8 cellular contexts compared by ENCODE assay signal in genomic region chr9:98791147-98792095, GRCh38. TPM values are rescaled to one million over a fixed set of nuclear protein-coding genes. Genes with fewer than 3 reads are reported as not detected.
DNase-seq lines count a peak whose midpoint lies in the region; ATAC-seq, FAIRE-seq and TF ChIP-seq lines count a peak whose summit lies in the region.

No MANE protein-coding gene starts in this region.

- peak; percentile 28 for DNase-seq in NK-92 treated with Interleukin-12 subunit alpha and Interleukin-12 subunit beta, amount 100 ng/mL, for 24 hours (lab: John Stamatoyannopoulos, UW)
- no peak for DNase-seq in NK-92 (lab: John Stamatoyannopoulos, UW; ENCODE audit: unreplicated experiment)
- DNase-seq in HK-2 (ENCODE audit: unreplicated experiment) = peak; percentile 96
- DNase-seq in T-helper 1 cell = peak in 4 of 5 donors; percentile 28 to 56 (median 34)
- peak; percentile 91 for DNase-seq in astrocyte (ENCODE audit: low read depth)
- DNase-seq in hepatic stellate cell (ENCODE audit: low spot score) = peak; percentile 97
- DNase-seq in renal cortical epithelial cell (ENCODE audit: low read depth) = peak; percentile 97

- no peak overlapping the region for H3K4me3 Mint-ChIP-seq in astrocyte (ENCODE audit: unreplicated experiment)

- peaks cover 18% of the 10 kb centered on the region for H3K79me2 ChIP-seq in astrocyte (ENCODE audit: insufficient read depth, low read length)

- no peaks in the 10 kb centered on the region for H3K27me3 ChIP-seq in astrocyte (ENCODE audit: insufficient read depth, low read length)

- no peak overlapping the region for H3K9ac ChIP-seq in astrocyte (ENCODE audit: low read length)

- FAIRE-seq in astrocyte (lab: Jason Lieb, UNC) = peak; percentile 83

- H3K4me3 ChIP-seq in astrocyte (ENCODE audit: insufficient read depth, low read depth, low read length) = no peak overlapping the region

- H3K4me1 ChIP-seq in astrocyte (ENCODE audit: insufficient read depth, low read length) = peaks cover 10% of the 10 kb centered on the region

- H3K36me3 Mint-ChIP-seq in astrocyte (ENCODE audit: low read depth, unreplicated experiment) = peaks cover 9% of the 10 kb centered on the region

- no peaks in the 10 kb centered on the region for H3K9me3 ChIP-seq in astrocyte (ENCODE audit: insufficient read depth, low read depth, low read length)

- H4K20me1 ChIP-seq in astrocyte (ENCODE audit: insufficient read depth, low read length) = peaks cover 41% of the 10 kb centered on the region

- H3K4me2 ChIP-seq in astrocyte (ENCODE audit: low read length) = peak overlapping the region; percentile 35

- no peak for ATAC-seq in HG02884 (IDR thresholded peaks at IDR 0.05; ENCODE audit: unreplicated experiment)

- peaks cover 22% of the 10 kb centered on the region for H3K4me1 Mint-ChIP-seq in astrocyte (ENCODE audit: low read depth, unreplicated experiment)

- peak; percentile 97 for TF ChIP-seq CTCF in astrocyte (IDR thresholded peaks at IDR 0.05; ENCODE audit: insufficient read depth, low read depth, low read length)

- H3K36me3 ChIP-seq in astrocyte (ENCODE audit: insufficient read depth, low read length) = no peaks in the 10 kb centered on the region

- H3K27ac Mint-ChIP-seq in astrocyte (ENCODE audit: unreplicated experiment) = peak overlapping the region; percentile 77

- H3K27ac ChIP-seq in astrocyte (ENCODE audit: low read depth, low read length) = peak overlapping the region; percentile 33

- H3K9me3 Mint-ChIP-seq in astrocyte (ENCODE audit: unreplicated experiment) = no peaks in the 10 kb centered on the region

- no peak overlapping the region for H2AFZ ChIP-seq in astrocyte (ENCODE audit: low read depth, low read length)

- H3K27me3 Mint-ChIP-seq in astrocyte (ENCODE audit: low read depth, unreplicated experiment) = peaks cover 3% of the 10 kb centered on the region

RNA-seq across cellular contexts. Expression of gene ANKS6, which starts 4.9 kb away (rescaled TPM):
- total RNA-seq in astrocyte (15.6 and 16.7 TPM in 2 replicates), renal cortical epithelial cell (11.3 and 26.1 TPM in 2 replicates)

RNA-seq across cellular contexts. Expression of gene GALNT12, which starts 16.0 kb away (rescaled TPM):
- 1.7 TPM in 2 replicates for total RNA-seq in astrocyte
- total RNA-seq in renal cortical epithelial cell = 4.3 and 10.9 TPM in 2 replicates
